17 cellular contexts compared by ENCODE assay signal in genomic region chr19:49014123-49014869, GRCh38. TPM values are rescaled to one million over a fixed set of nuclear protein-coding genes. Genes with fewer than 3 reads are reported as not detected.
"Had no signal": no experiment of that assay in that cellular context is flagged by ENCODE, and none has a peak within 500 bp of the region (broad histone marks: within the 10 kb centered on the region; RNA-seq: fewer than 3 reads in every experiment).

No MANE protein-coding gene starts in this region.

- H3K27me3 ChIP-seq: pancreas had no signal

- DNase-seq: activated CD4-positive, alpha-beta memory T cell treated with anti-CD3 and anti-CD28 coated beads for 36 hours; activated CD4-positive, alpha-beta T cell treated with anti-CD3 and anti-CD28 coated beads for 1 hour; activated gamma-delta T cell treated with Interleukin-2 at 50 U/mL for 16 hours; activated naive CD8-positive, alpha-beta T cell treated with anti-CD3 and anti-CD28 coated beads, Interleukin-2, amount 10 ng/mL, durations not matched to agents 7 days and 5 days; activated T-cell treated with anti-CD3 and anti-CD28 coated beads, Interleukin-2, amount 50 U/mL, for 48 hours; esophagus squamous epithelium; foreskin melanocyte; heart left ventricle; nephron progenitor cell; pancreas; stimulated activated CD4-positive, alpha-beta T cell treated with anti-CD3 and anti-CD28 coated beads, Interleukin-15, amount 100 ng/mL, for 24 hours; stimulated activated CD4-positive, alpha-beta T cell treated with anti-CD3 and anti-CD28 coated beads, Interleukin-4, amount 100 ng/mL, for 24 hours had no signal

- H3K9me3 ChIP-seq: ascending aorta, esophagus squamous epithelium, heart left ventricle, pancreas had no signal

- H3K27ac ChIP-seq: ascending aorta, esophagus squamous epithelium, heart left ventricle, pancreas had no signal

- H3K4me3 ChIP-seq: ascending aorta, esophagus squamous epithelium, heart left ventricle, pancreas had no signal

- ATAC-seq: heart left ventricle, pancreas had no signal

RNA-seq across cellular contexts. Expression of gene LHB, which starts 2.6 kb away (rescaled TPM):
- total RNA-seq: activated naive CD8-positive, alpha-beta T cell treated with anti-CD3 and anti-CD28 coated beads, Interleukin-2, amount 10 ng/mL, durations not matched to agents 7 days and 5 days; ascending aorta; esophagus squamous epithelium; heart left ventricle; liver; mesenteric fat pad; T-helper 2 cell treated with Interferon-gamma antibody and Interleukin-4, amounts not matched to agents 100 ng/mL and 5 ng/mL, for 36 hours had no signal

RNA-seq across cellular contexts. Expression of gene CGB3, which starts 9.8 kb away (rescaled TPM):
- total RNA-seq: activated CD4-positive, alpha-beta memory T cell treated with anti-CD3 and anti-CD28 coated beads for 36 hours; activated naive CD8-positive, alpha-beta T cell treated with anti-CD3 and anti-CD28 coated beads, Interleukin-2, amount 10 ng/mL, durations not matched to agents 7 days and 5 days; ascending aorta; esophagus squamous epithelium; heart left ventricle; liver; mesenteric fat pad; pancreas; renal cortical epithelial cell; T-helper 2 cell treated with Interferon-gamma antibody and Interleukin-4, amounts not matched to agents 100 ng/mL and 5 ng/mL, for 36 hours had no signal

RNA-seq across cellular contexts. Expression of gene CGB2, which starts 17.4 kb away (rescaled TPM):
- total RNA-seq: activated CD4-positive, alpha-beta memory T cell treated with anti-CD3 and anti-CD28 coated beads for 36 hours; activated naive CD8-positive, alpha-beta T cell treated with anti-CD3 and anti-CD28 coated beads, Interleukin-2, amount 10 ng/mL, durations not matched to agents 7 days and 5 days; ascending aorta; esophagus squamous epithelium; heart left ventricle; liver; mesenteric fat pad; pancreas; renal cortical epithelial cell; T-helper 2 cell treated with Interferon-gamma antibody and Interleukin-4, amounts not matched to agents 100 ng/mL and 5 ng/mL, for 36 hours had no signal
